Comparison of ENCODE assay signal across 1 cellular context in the genomic region with DNA sequence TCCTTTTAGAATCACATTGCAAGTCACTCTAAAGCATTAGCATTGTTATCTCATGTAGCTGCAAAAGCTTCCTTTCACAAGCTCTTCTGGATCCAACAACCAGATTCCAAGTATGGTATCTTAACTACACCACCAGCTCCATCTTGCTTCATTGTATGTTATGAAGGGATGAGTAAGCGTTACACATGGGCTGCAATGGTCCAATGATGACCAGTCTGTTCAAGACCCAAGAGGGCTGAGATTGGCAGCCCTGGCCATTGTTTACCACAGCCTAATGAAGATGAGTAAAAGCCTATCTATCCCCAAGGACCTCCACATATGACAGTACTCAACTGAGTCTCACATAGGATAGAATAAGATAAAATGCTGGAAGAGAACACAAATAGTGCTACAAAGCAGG.
TF ChIP-seq lines count a peak whose summit lies in the region.

No MANE protein-coding gene starts in this region.

TF ChIP-seq in HepG2, 621 proteins besides CTCF, POLR2A, EP300 and RAD21:
- peak; percentile 52; the same call in 1 of the 2 replicates for TF ChIP-seq SSRP1 (CRISPR knock-in tag; IDR thresholded peaks at IDR 0.05)
- TF ChIP-seq, protein P1, sequence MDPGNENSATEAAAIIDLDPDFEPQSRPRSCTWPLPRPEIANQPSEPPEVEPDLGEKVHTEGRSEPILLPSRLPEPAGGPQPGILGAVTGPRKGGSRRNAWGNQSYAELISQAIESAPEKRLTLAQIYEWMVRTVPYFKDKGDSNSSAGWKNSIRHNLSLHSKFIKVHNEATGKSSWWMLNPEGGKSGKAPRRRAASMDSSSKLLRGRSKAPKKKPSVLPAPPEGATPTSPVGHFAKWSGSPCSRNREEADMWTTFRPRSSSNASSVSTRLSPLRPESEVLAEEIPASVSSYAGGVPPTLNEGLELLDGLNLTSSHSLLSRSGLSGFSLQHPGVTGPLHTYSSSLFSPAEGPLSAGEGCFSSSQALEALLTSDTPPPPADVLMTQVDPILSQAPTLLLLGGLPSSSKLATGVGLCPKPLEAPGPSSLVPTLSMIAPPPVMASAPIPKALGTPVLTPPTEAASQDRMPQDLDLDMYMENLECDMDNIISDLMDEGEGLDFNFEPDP (CRISPR knock-in tag; conservative IDR thresholded peaks at IDR 0.05), result no peak
